In the genomic region with DNA sequence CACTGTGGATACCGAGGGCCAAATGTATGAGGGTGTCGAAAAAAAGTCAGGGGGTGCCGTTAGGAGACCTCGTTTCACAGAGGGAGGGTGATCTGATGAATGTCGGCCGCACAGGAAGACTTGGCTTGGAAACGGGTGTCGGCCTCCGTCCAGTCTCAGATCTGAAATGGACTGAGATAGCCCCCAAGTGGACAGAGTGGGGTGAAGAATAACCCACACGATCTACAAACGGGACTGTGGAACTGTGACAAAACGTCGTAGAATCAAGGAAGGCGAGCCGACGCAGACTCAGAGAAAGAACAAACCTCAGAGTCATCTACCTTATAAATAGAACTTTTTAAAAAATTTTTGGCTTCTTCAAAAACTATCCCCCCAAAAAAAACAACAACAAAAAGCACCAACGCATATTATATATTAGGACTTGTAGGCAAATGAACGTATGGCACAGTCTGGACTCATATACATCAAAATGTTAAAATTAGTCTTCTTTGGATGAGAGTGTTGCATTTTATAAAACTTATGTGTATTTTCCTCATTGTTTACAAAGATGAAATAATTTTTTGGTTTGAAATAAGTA, we compare ENCODE assay signal across 8 cellular contexts.
A peak's percentile ranks its signal among the peaks of the same experiment; 100 is the strongest.
DNase-seq lines count a peak whose midpoint lies in the region; ATAC-seq and TF ChIP-seq lines count a peak whose summit lies in the region.

No MANE protein-coding gene starts in this region.

- H3K4me1 ChIP-seq in Peyer's patch, result peaks cover 0 to 27% (median 7%) of the 10 kb centered on the region in 4 donors

- ATAC-seq in GM21529 (IDR thresholded peaks at IDR 0.05; ENCODE audit: unreplicated experiment) (peak; percentile 56), natural killer cell (peak; percentile 73 to 87 (median 79))
- ATAC-seq in stimulated activated naive CD8-positive, alpha-beta T cell treated with anti-CD3 and anti-CD28 coated beads, Interleukin-15, Interleukin-2, amounts not matched to agents 100 U/mL and 50 U/mL, for 24 hours, result peak; percentile 61

- peak; percentile 33 to 88 (median 72) for TF ChIP-seq CTCF in Peyer's patch (IDR thresholded peaks at IDR 0.05)
- TF ChIP-seq CTCF in fibroblast of mammary gland (conservative IDR thresholded peaks at IDR 0.05; ENCODE audit: control insufficient read depth, insufficient read depth, low read depth, low read length), result peak; percentile 74
- peak; percentile 74 for TF ChIP-seq CTCF in natural killer cell (IDR thresholded peaks at IDR 0.05)

- peak; percentile 95 for TF ChIP-seq RAD21 in Ishikawa (IDR thresholded peaks at IDR 0.05; ENCODE audit: low read depth)

- no peaks in the 10 kb centered on the region for H3K27me3 Mint-ChIP-seq in activated T-helper 1 cell treated with anti-CD3 and anti-CD28 coated beads, Interleukin-12 subunit alpha, Interleukin-12 subunit beta, Interleukin-2, Interleukin-4 antibody, amounts not matched to agents 30 ng/mL and 10 ng/mL and 1 ng/mL, durations not matched to agents 14 hours and 24 hours and 36 hours (ENCODE audit: insufficient read depth)
- no peaks in the 10 kb centered on the region for H3K27me3 Mint-ChIP-seq in natural killer cell (ENCODE audit: low read depth in 2 of 2)

- no peaks in the 10 kb centered on the region for H3K9me3 Mint-ChIP-seq in activated T-helper 1 cell treated with anti-CD3 and anti-CD28 coated beads, Interleukin-12 subunit alpha, Interleukin-12 subunit beta, Interleukin-2, Interleukin-4 antibody, amounts not matched to agents 30 ng/mL and 10 ng/mL and 1 ng/mL, durations not matched to agents 14 hours and 24 hours and 36 hours
- H3K9me3 Mint-ChIP-seq in natural killer cell, result no peaks in the 10 kb centered on the region

- DNase-seq in DMS114 treated with DMSO at 0.1 percent for 48 hours (lab: John Stamatoyannopoulos, UW; ENCODE audit: unreplicated experiment), result peak; percentile 79
- DNase-seq in Peyer's patch, result peak; percentile 74 to 94 (median 80)
- peak; percentile 55 for DNase-seq in activated T-helper 1 cell treated with anti-CD3 and anti-CD28 coated beads, Interleukin-12 subunit alpha, Interleukin-12 subunit beta, Interleukin-2, Interleukin-4 antibody, amounts not matched to agents 30 ng/mL and 10 ng/mL and 1 ng/mL, durations not matched to agents 14 hours and 24 hours and 36 hours (ENCODE audit: low spot score)
- DNase-seq in fibroblast of mammary gland (ENCODE audit: low read depth), result peak; percentile 93
- DNase-seq in natural killer cell, result peak; percentile 62
- DNase-seq in stimulated activated naive CD8-positive, alpha-beta T cell treated with anti-CD3 and anti-CD28 coated beads, Interleukin-15, Interleukin-2, amounts not matched to agents 100 U/mL and 50 U/mL, for 24 hours, result peak; percentile 67

- no peaks in the 10 kb centered on the region for H3K36me3 Mint-ChIP-seq in activated T-helper 1 cell treated with anti-CD3 and anti-CD28 coated beads, Interleukin-12 subunit alpha, Interleukin-12 subunit beta, Interleukin-2, Interleukin-4 antibody, amounts not matched to agents 30 ng/mL and 10 ng/mL and 1 ng/mL, durations not matched to agents 14 hours and 24 hours and 36 hours (ENCODE audit: low read depth)
- no peaks in the 10 kb centered on the region for H3K36me3 Mint-ChIP-seq in natural killer cell

- H3K4me3 ChIP-seq in Peyer's patch, result peak overlapping the region; percentile 47 to 77 (median 62)
- H3K4me3 ChIP-seq in fibroblast of mammary gland (ENCODE audit: control insufficient read depth, low read depth, low read length), result peak overlapping the region; percentile 93

- H3K27me3 ChIP-seq in Peyer's patch, result no peaks in the 10 kb centered on the region

- H3K27ac Mint-ChIP-seq in activated T-helper 1 cell treated with anti-CD3 and anti-CD28 coated beads, Interleukin-12 subunit alpha, Interleukin-12 subunit beta, Interleukin-2, Interleukin-4 antibody, amounts not matched to agents 30 ng/mL and 10 ng/mL and 1 ng/mL, durations not matched to agents 14 hours and 24 hours and 36 hours, result peak overlapping the region; percentile 94
- peak overlapping the region; percentile 99 to 100 for H3K27ac Mint-ChIP-seq in natural killer cell

- no peak for TF ChIP-seq EP300 in Ishikawa (IDR thresholded peaks at IDR 0.05; ENCODE audit: borderline replicate concordance)

- H3K36me3 ChIP-seq in Peyer's patch, result no peaks in the 10 kb centered on the region

- H3K9me3 ChIP-seq in Peyer's patch, result no peaks in the 10 kb centered on the region

- H3K4me3 Mint-ChIP-seq in activated T-helper 1 cell treated with anti-CD3 and anti-CD28 coated beads, Interleukin-12 subunit alpha, Interleukin-12 subunit beta, Interleukin-2, Interleukin-4 antibody, amounts not matched to agents 30 ng/mL and 10 ng/mL and 1 ng/mL, durations not matched to agents 14 hours and 24 hours and 36 hours, result peak overlapping the region; percentile 91
- peak overlapping the region; percentile 98 for H3K4me3 Mint-ChIP-seq in natural killer cell

- peak in 1 of 2 donors; percentile 9 for TF ChIP-seq POLR2A in Peyer's patch (IDR thresholded peaks at IDR 0.05)

- peaks cover 64% of the 10 kb centered on the region for H3K4me1 Mint-ChIP-seq in activated T-helper 1 cell treated with anti-CD3 and anti-CD28 coated beads, Interleukin-12 subunit alpha, Interleukin-12 subunit beta, Interleukin-2, Interleukin-4 antibody, amounts not matched to agents 30 ng/mL and 10 ng/mL and 1 ng/mL, durations not matched to agents 14 hours and 24 hours and 36 hours (ENCODE audit: low read depth)
- H3K4me1 Mint-ChIP-seq in natural killer cell, result peaks cover 45% of the 10 kb centered on the region in 2 donors

- intact Hi-C loops in activated T-helper 1 cell treated with anti-CD3 and anti-CD28 coated beads, Interleukin-12 subunit alpha, Interleukin-12 subunit beta, Interleukin-2, Interleukin-4 antibody, amounts not matched to agents 30 ng/mL and 10 ng/mL and 1 ng/mL, durations not matched to agents 14 hours and 24 hours and 36 hours (cut with micrococcal nuclease), result loop anchor here (10.0 kb wide), 3 partner anchors 287 to 1033 kb away; a partner anchor contains a TSS
- intact Hi-C loops in natural killer cell (cut with micrococcal nuclease), result loop anchor here (1.0 to 10.0 kb wide), 4 partner anchors 111 to 427 kb away; a partner anchor contains a TSS

- peak overlapping the region; percentile 86 to 95 (median 94) for H3K27ac ChIP-seq in Peyer's patch

TF ChIP-seq in Ishikawa, 13 proteins besides CTCF, POLR2A, EP300 and RAD21:
- TF ChIP-seq NFIC (IDR thresholded peaks at IDR 0.05) (0 out of 2 replicates have a peak, but pooled peaks have one; percentile 21), ZBTB7A (IDR thresholded peaks at IDR 0.05; ENCODE audit: low read depth) (no peak)

Comparison
In these comparisons a context has a peak if more than half of its experiments do, and no peak if none do; other contexts are left out.
1. Peak in every context shown above with its lines: DNase-seq, ATAC-seq, H3K4me3 ChIP-seq and H3K27ac ChIP-seq.